8 cellular contexts compared by ENCODE assay signal in the genomic region with DNA sequence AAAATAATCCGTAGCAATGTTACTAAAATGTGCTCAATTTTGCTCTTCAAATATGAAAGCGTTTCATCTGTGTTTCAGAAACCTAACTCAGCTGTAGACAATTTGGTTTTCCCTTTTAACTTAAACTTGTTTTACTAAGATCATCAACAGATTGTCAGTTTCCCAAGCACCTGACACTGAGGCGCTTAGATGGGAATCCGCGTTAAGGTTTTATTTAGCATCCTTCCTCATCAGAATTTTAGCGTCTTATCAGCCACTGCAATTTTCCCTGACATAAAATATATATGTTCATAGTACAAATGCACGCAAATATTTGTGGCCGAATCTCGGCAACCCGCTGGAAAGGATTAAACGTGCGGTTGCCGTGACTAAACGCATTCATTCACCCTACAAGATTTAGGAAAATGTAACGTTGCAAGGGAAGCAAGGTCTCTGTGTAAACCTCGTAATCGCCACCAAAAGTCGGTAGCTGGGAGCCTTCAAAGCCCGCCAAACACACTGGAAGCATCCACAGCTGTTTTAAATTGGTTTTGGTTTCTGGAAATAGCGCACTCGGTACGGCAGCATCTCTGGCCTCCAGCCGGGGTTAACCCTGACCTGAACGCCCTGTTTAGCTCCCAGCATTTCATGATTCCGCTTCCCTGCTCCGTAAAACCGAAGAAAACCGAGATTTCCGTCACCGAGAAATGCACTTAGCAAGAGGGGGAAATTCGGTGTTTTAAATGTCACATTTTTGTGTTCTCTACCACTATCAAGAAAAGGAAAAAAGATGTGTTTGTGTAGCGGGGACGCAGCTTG. TPM values are rescaled to one million over a fixed set of nuclear protein-coding genes. Genes with fewer than 3 reads are reported as not detected.
DNase-seq lines count a peak whose midpoint lies in the region; ATAC-seq, FAIRE-seq and TF ChIP-seq lines count a peak whose summit lies in the region.

No MANE protein-coding gene starts in this region.

- no peaks in the 10 kb centered on the region for H3K9me3 ChIP-seq in DOHH2 (ENCODE audit: control insufficient read depth, insufficient read depth, low read length)
- no peaks in the 10 kb centered on the region for H3K9me3 ChIP-seq in prostate gland

- peak overlapping the region; percentile 83 for H3K4me3 Mint-ChIP-seq in activated naive CD8-positive, alpha-beta T cell treated with anti-CD3 and anti-CD28 coated beads, Interleukin-2, amount 50 U/mL, for 24 hours

- H3K4me1 Mint-ChIP-seq in activated naive CD8-positive, alpha-beta T cell treated with anti-CD3 and anti-CD28 coated beads, Interleukin-2, amount 50 U/mL, for 24 hours = peaks cover 20% of the 10 kb centered on the region

- ATAC-seq in activated naive CD8-positive, alpha-beta T cell treated with anti-CD3 and anti-CD28 coated beads, Interleukin-2, amount 50 U/mL, for 24 hours = no peak
- ATAC-seq in left ventricle myocardium superior (peak; percentile 39), GM18909 (IDR thresholded peaks at IDR 0.05; ENCODE audit: poor library complexity, unreplicated experiment) (no peak)

- H3K36me3 Mint-ChIP-seq in activated naive CD8-positive, alpha-beta T cell treated with anti-CD3 and anti-CD28 coated beads, Interleukin-2, amount 50 U/mL, for 24 hours (ENCODE audit: low read depth) = no peaks in the 10 kb centered on the region

- intact Hi-C loops in left ventricle myocardium superior (cut with micrococcal nuclease) (no loop called here), prostate gland (cut with DNase I) (loop anchor here (5.0 to 10.0 kb wide), 4 partner anchors 148 to 358 kb away; partner anchors contain the start of gene CASD1)

- TF ChIP-seq CTCF in DOHH2 (IDR thresholded peaks at IDR 0.05; ENCODE audit: low read depth, low read length, poor library complexity, severe bottlenecking) (no peak), prostate gland (IDR thresholded peaks at IDR 0.05) (no peak), D721Med (IDR thresholded peaks at IDR 0.05; ENCODE audit: insufficient read depth, missing control alignments) (no peak)

- FAIRE-seq in D721Med (lab: Jason Lieb, UNC) = no peak

- 5% methylated on average over 33 of the region's 33 CpGs for WGBS in prostate gland

- no peaks in the 10 kb centered on the region for H3K9me2 ChIP-seq in DOHH2 (replicated peaks; ENCODE audit: control insufficient read depth, low read length)

- peak overlapping the region; percentile 65 for H3K4me2 ChIP-seq in DOHH2 (ENCODE audit: low read length)

- peaks cover 10% of the 10 kb centered on the region for H4K20me1 ChIP-seq in DOHH2 (ENCODE audit: control insufficient read depth, insufficient read depth, low read depth, low read length)

- no peak for TF ChIP-seq POLR2A in prostate gland (IDR thresholded peaks at IDR 0.05)

- peaks cover 83% of the 10 kb centered on the region for H3K79me2 ChIP-seq in DOHH2 (ENCODE audit: control insufficient read depth, low read length)

- H3K4me1 ChIP-seq in DOHH2 (ENCODE audit: control insufficient read depth, low read length) = peaks cover 26% of the 10 kb centered on the region
- no peaks in the 10 kb centered on the region for H3K4me1 ChIP-seq in prostate gland (replicated peaks)

- H3K36me3 ChIP-seq in DOHH2 (ENCODE audit: control insufficient read depth, low read length) (peaks cover 5% of the 10 kb centered on the region; the same call in 1 of the 2 replicates), prostate gland (no peaks in the 10 kb centered on the region)

- H3K27ac Mint-ChIP-seq in activated naive CD8-positive, alpha-beta T cell treated with anti-CD3 and anti-CD28 coated beads, Interleukin-2, amount 50 U/mL, for 24 hours = no peak overlapping the region

- no peaks in the 10 kb centered on the region for H3K9me3 Mint-ChIP-seq in activated naive CD8-positive, alpha-beta T cell treated with anti-CD3 and anti-CD28 coated beads, Interleukin-2, amount 50 U/mL, for 24 hours

- H3F3A ChIP-seq in DOHH2 (ENCODE audit: control insufficient read depth, insufficient read depth) = peaks cover 9% of the 10 kb centered on the region

- H3K27me3 ChIP-seq in DOHH2 (ENCODE audit: control insufficient read depth, low read length) (no peaks in the 10 kb centered on the region), prostate gland (replicated peaks; ENCODE audit: insufficient read depth) (no peaks in the 10 kb centered on the region)

- peaks cover 54% of the 10 kb centered on the region for H3K27me3 Mint-ChIP-seq in activated naive CD8-positive, alpha-beta T cell treated with anti-CD3 and anti-CD28 coated beads, Interleukin-2, amount 50 U/mL, for 24 hours

- H3K27ac ChIP-seq in DOHH2 (ENCODE audit: low read depth, low read length) (peak overlapping the region; percentile 62), prostate gland (peak overlapping the region; percentile 67 to 68)

- DNase-seq in NCI-H1105 treated with DMSO at 0.1 percent for 48 hours (lab: John Stamatoyannopoulos, UW) (peak; percentile 61), left ventricle myocardium superior (peak; percentile 54), prostate gland (ENCODE audit: low spot score) (no peak), NCI-H128 (lab: John Stamatoyannopoulos, UW; ENCODE audit: unreplicated experiment) (no peak), D721Med (ENCODE audit: insufficient read length, low spot score) (no peak)
- peak; percentile 5 for DNase-seq in activated naive CD8-positive, alpha-beta T cell treated with anti-CD3 and anti-CD28 coated beads, Interleukin-2, amount 50 U/mL, for 24 hours

- peak overlapping the region; percentile 88 for H3K4me3 ChIP-seq in DOHH2 (ENCODE audit: low read length)
- H3K4me3 ChIP-seq in prostate gland = peak overlapping the region; percentile 43 to 58

RNA-seq across cellular contexts. Expression of gene SGCE, which starts 1.0 kb away (rescaled TPM):
- total RNA-seq in left ventricle myocardium superior (17.4 TPM), prostate gland (100 to 1,000 TPM in 1 of 2 donors, 10 to 100 TPM in 1; 34.9 to 113 TPM)

Comparison
In these comparisons a context has a peak if more than half of its experiments do, and no peak if none do; other contexts are left out.
1. DNase-seq: peak in NCI-H1105 treated with DMSO at 0.1 percent for 48 hours (single experiment), activated naive CD8-positive, alpha-beta T cell treated with anti-CD3 and anti-CD28 coated beads, Interleukin-2, amount 50 U/mL, for 24 hours (single experiment) and left ventricle myocardium superior (single experiment); none in prostate gland (single experiment), NCI-H128 (single experiment) and D721Med (single experiment).